In the genomic region with DNA sequence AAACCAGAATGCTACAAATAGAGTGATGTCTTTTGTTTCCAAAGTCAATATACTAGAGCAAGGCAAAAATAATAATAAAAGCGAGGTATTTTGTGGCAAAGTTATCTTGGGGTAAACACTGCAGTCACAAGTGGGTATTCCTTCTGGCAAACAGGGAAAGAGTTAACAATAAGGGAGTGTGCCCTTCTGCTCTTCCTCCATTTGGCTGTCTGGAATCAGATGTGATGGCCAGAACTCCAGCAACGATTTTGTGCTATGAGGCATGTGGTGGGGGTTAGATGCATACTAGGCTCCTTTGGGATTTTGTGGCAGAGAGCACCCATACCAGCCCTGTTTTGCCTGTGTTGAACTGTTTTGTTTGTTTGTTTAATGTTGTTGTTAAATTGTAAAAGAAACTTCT, we compare ENCODE assay signal across 2 cellular contexts.
TF ChIP-seq lines count a peak whose summit lies in the region.

No MANE protein-coding gene starts in this region.

TF ChIP-seq in HepG2, 621 proteins besides CTCF, POLR2A, EP300 and RAD21:
- TF ChIP-seq NCOA5 (CRISPR knock-in tag; IDR thresholded peaks at IDR 0.05): no peak
- 0 out of 2 replicates have a peak, but pooled peaks have one; percentile 16 for TF ChIP-seq ZMYM3 (CRISPR knock-in tag; IDR thresholded peaks at IDR 0.05)

TF ChIP-seq in K562, 482 proteins besides CTCF, POLR2A, EP300 and RAD21:
- TF ChIP-seq RBM25 (IDR thresholded peaks at IDR 0.05; ENCODE audit: low read depth, low read length, severe bottlenecking) (peak; percentile 99), CBX3 (IDR thresholded peaks at IDR 0.05; ENCODE audit: borderline replicate concordance in 1 of 2, low read length in 2 of 2) (peak in 1 of 2 experiments; percentile 86; a peak in 2 of 3 replicates), KDM1A (IDR thresholded peaks at IDR 0.05) (peak; percentile 27 to 75; a peak in 2 of 4 replicates), RCOR1 (IDR thresholded peaks at IDR 0.05; ENCODE audit: borderline replicate concordance in 1 of 2, low read depth in 2 of 2, low read length in 2 of 2) (peak in 1 of 2 experiments; percentile 46; a peak in 1 of 4 replicates), IFI16 (CRISPR knock-in tag; IDR thresholded peaks at IDR 0.05) (no peak), HLTF (IDR thresholded peaks at IDR 0.05) (peak; percentile 78; the same call in 1 of the 2 replicates), NCOA2 (IDR thresholded peaks at IDR 0.05; ENCODE audit: partially characterized antibody in 2 of 2) (no peak), ADNP (tag; IDR thresholded peaks at IDR 0.05) (peak; percentile 62; the same call in 1 of the 2 replicates), SMARCA5 (IDR thresholded peaks at IDR 0.05) (peak; percentile 86), GABPB2 (CRISPR knock-in tag; conservative IDR thresholded peaks at IDR 0.05) (no peak), BCOR (IDR thresholded peaks at IDR 0.05) (peak; percentile 89)
